8 cellular contexts compared by ENCODE assay signal in genomic region chr4:173264245-173264959, GRCh38.
DNase-seq lines count a peak whose midpoint lies in the region; ATAC-seq, FAIRE-seq and TF ChIP-seq lines count a peak whose summit lies in the region.

No MANE protein-coding gene starts in this region.

- ATAC-seq in GM18873 (IDR thresholded peaks at IDR 0.05; ENCODE audit: low FRiP score, unreplicated experiment) (peak; percentile 95), HG03095 (IDR thresholded peaks at IDR 0.05; ENCODE audit: unreplicated experiment) (peak; percentile 75)

- no peak for TF ChIP-seq CTCF in AG04450 (IDR thresholded peaks at IDR 0.05; ENCODE audit: low read depth, low read length)
- no peak for TF ChIP-seq CTCF in astrocyte of the spinal cord (IDR thresholded peaks at IDR 0.05; ENCODE audit: low read depth, low read length)
- no peak for TF ChIP-seq CTCF in nephron progenitor cell (IDR thresholded peaks at IDR 0.05)
- TF ChIP-seq CTCF in chondrocyte (IDR thresholded peaks at IDR 0.05), result no peak

- no peaks in the 10 kb centered on the region for H3K9me3 ChIP-seq in AG04450 (ENCODE audit: control insufficient read depth, insufficient read depth, low read length)

- H3K4me3 Mint-ChIP-seq in nephron progenitor cell (no peak overlapping the region), chondrocyte (ENCODE audit: unreplicated experiment) (no peak overlapping the region)

- no peak for TF ChIP-seq POLR2A in H54 (IDR thresholded peaks at IDR 0.05; ENCODE audit: low read depth, low read length)

- H3K9me3 Mint-ChIP-seq in nephron progenitor cell (peaks cover 4% of the 10 kb centered on the region), chondrocyte (ENCODE audit: low read depth) (no peaks in the 10 kb centered on the region)

- H3K4me1 Mint-ChIP-seq in nephron progenitor cell (peaks cover 9% of the 10 kb centered on the region), chondrocyte (ENCODE audit: low read depth) (peaks cover 13% of the 10 kb centered on the region)

- POLR2A ChIA-PET in AG04450 (lab: Yijun Ruan, JAX), result interaction anchor here (1.1 to 2.0 kb wide), 3 partner anchors 10 to 302 kb away, joined by 3 to 12 read pairs (median 8); no protein-coding TSS in a partner anchor

- in situ Hi-C loops in astrocyte of the spinal cord (cut with HindIII; ENCODE audit: low sequenced_read_pairs), result no loop called here

- FAIRE-seq in H54 (lab: Jason Lieb, UNC), result no peak

- no peaks in the 10 kb centered on the region for H3K27me3 ChIP-seq in AG04450 (ENCODE audit: control insufficient read depth, insufficient read depth, low read length)

- H3K27me3 Mint-ChIP-seq in nephron progenitor cell (ENCODE audit: low read depth, poor library complexity), result no peaks in the 10 kb centered on the region
- no peaks in the 10 kb centered on the region for H3K27me3 Mint-ChIP-seq in chondrocyte (ENCODE audit: low read depth)

- H3K4me3 ChIP-seq in AG04450 (ENCODE audit: low read depth, low read length), result no peak overlapping the region
- H3K4me3 ChIP-seq in astrocyte of the spinal cord (ENCODE audit: low read depth, low read length), result no peak overlapping the region

- H3K27ac Mint-ChIP-seq in nephron progenitor cell (peak overlapping the region; percentile 14), chondrocyte (ENCODE audit: unreplicated experiment) (no peak overlapping the region)

- CTCF ChIA-PET in AG04450 (lab: Charles Lee), result interaction anchor here (0.9 to 6.8 kb wide), 5 partner anchors 13 to 252 kb away, joined by 3 to 110 read pairs (median 5); no protein-coding TSS in a partner anchor

- H3K36me3 Mint-ChIP-seq in nephron progenitor cell (ENCODE audit: low read depth), result peaks cover 6% of the 10 kb centered on the region
- H3K36me3 Mint-ChIP-seq in chondrocyte (ENCODE audit: low read depth), result no peaks in the 10 kb centered on the region

- no peak overlapping the region for H3K27ac ChIP-seq in AG04450 (ENCODE audit: low read depth, low read length)

- peak; percentile 49 for DNase-seq in AG04450 (ENCODE audit: low read depth, low spot score)
- DNase-seq in NCI-H345 (lab: John Stamatoyannopoulos, UW), result peak; percentile 92
- peak; percentile 50 for DNase-seq in astrocyte of the spinal cord (ENCODE audit: low read depth, low spot score)
- no peak for DNase-seq in nephron progenitor cell
- DNase-seq in chondrocyte (ENCODE audit: low spot score), result no peak
- DNase-seq in H54 (ENCODE audit: insufficient read length, low spot score), result no peak

Comparison
In these comparisons a context has a peak if more than half of its experiments do, and no peak if none do; other contexts are left out.
1. DNase-seq: peak in AG04450 (single experiment), NCI-H345 (single experiment) and astrocyte of the spinal cord (single experiment); none in nephron progenitor cell (single experiment), chondrocyte (single experiment) and H54 (single experiment).